Comparison of ENCODE assay signal across 9 cellular contexts in genomic region chr6:32436995-32437836, GRCh38. TPM values are rescaled to one million over a fixed set of nuclear protein-coding genes. Genes with fewer than 3 reads are reported as not detected.
A peak's percentile ranks its signal among the peaks of the same experiment; 100 is the strongest.
DNase-seq lines count a peak whose midpoint lies in the region; ATAC-seq and TF ChIP-seq lines count a peak whose summit lies in the region.
"Had no signal": no experiment of that assay in that cellular context is flagged by ENCODE, and none has a peak within 500 bp of the region (broad histone marks: within the 10 kb centered on the region; RNA-seq: fewer than 3 reads in every experiment).

No MANE protein-coding gene starts in this region.

- intact Hi-C loops in transverse colon (cut with DNase I; ENCODE audit: low total_unique reads), result no loop called here

- H3K4me2 ChIP-seq in Karpas-422 (ENCODE audit: low read depth, low read length, poor library complexity, severe bottlenecking) (peak overlapping the region; percentile 61), hepatocyte (no peak overlapping the region)

- peak overlapping the region; percentile 57 for H3K9ac ChIP-seq in Karpas-422 (ENCODE audit: low read length)

- H3K36me3 ChIP-seq in Karpas-422 (ENCODE audit: insufficient read depth, low read length) (peaks cover 18% of the 10 kb centered on the region), transverse colon (no peaks in the 10 kb centered on the region), hepatocyte (replicated peaks; ENCODE audit: insufficient read depth, low read depth) (no peaks in the 10 kb centered on the region)

- no peak for TF ChIP-seq CTCF in fibroblast of pulmonary artery (IDR thresholded peaks at IDR 0.05; ENCODE audit: low read length, missing control alignments)
- TF ChIP-seq CTCF in transverse colon (IDR thresholded peaks at IDR 0.05), result no peak
- TF ChIP-seq CTCF in hepatocyte (IDR thresholded peaks at IDR 0.05; ENCODE audit: poor library complexity), result no peak

- DNase-seq in ELR (ENCODE audit: low read depth) (peak; percentile 10), Karpas-422 (peak; percentile 96), fibroblast of pulmonary artery (ENCODE audit: low read depth) (peak; percentile 31), transverse colon (no peak), hepatocyte (ENCODE audit: low spot score) (no peak), kidney tubule cell (ENCODE audit: low spot score) (no peak)
- DNase-seq in stimulated activated CD4-positive, alpha-beta T cell treated with anti-CD3 and anti-CD28 coated beads, Interleukin-4, amount 100 ng/mL, for 24 hours, result no peak
- DNase-seq: activated naive CD8-positive, alpha-beta T cell treated with anti-CD3 and anti-CD28 coated beads, Interleukin-2, amount 10 ng/mL, durations not matched to agents 7 days and 5 days had no signal

- no peak for TF ChIP-seq POLR2A in transverse colon (IDR thresholded peaks at IDR 0.05)

- in situ Hi-C loops in transverse colon (cut with MboI; ENCODE audit: low pct_ligation_motif_present in 1 of 4, low pct_unique_long_range_greater_than_20kb in 1 of 4, low sequenced_read_pairs in 3 of 4), result no loop called here

- H3K79me2 ChIP-seq in Karpas-422 (ENCODE audit: low read length) (peaks cover 15% of the 10 kb centered on the region), hepatocyte (no peaks in the 10 kb centered on the region)

- peaks cover 49% of the 10 kb centered on the region for H3K4me1 ChIP-seq in Karpas-422 (ENCODE audit: low read length)
- no peaks in the 10 kb centered on the region for H3K4me1 ChIP-seq in transverse colon
- H3K4me1 ChIP-seq in hepatocyte (ENCODE audit: insufficient read depth), result no peaks in the 10 kb centered on the region

- WGBS in transverse colon (ENCODE audit: low coverage in 1 of 2), 2 donors, result 60 to 66% methylated on average over 2 of the region's 2 CpGs
- WGBS in hepatocyte (ENCODE audit: low lambda C conversion rate, missing lambda C conversion rate), result 89% methylated on average over 2 of the region's 2 CpGs

- H3K27me3 ChIP-seq in Karpas-422 (ENCODE audit: low read length) (no peaks in the 10 kb centered on the region), transverse colon (peaks cover 5% of the 10 kb centered on the region), hepatocyte (no peaks in the 10 kb centered on the region)

- H2AFZ ChIP-seq in Karpas-422 (ENCODE audit: low read length) (peak overlapping the region; percentile 76), hepatocyte (no peak overlapping the region)

- peak overlapping the region; percentile 12; the same call in 1 of the 2 replicates for H3K4me3 ChIP-seq in Karpas-422 (ENCODE audit: low read length)
- H3K4me3 ChIP-seq in fibroblast of pulmonary artery (replicated peaks; ENCODE audit: low read depth, low read length), result no peak overlapping the region
- H3K4me3 ChIP-seq in transverse colon, result no peak overlapping the region
- H3K4me3 ChIP-seq in hepatocyte, result no peak overlapping the region

- no peak for TF ChIP-seq EP300 in transverse colon (IDR thresholded peaks at IDR 0.05; ENCODE audit: low read depth)

- H3K9me3 ChIP-seq in Karpas-422 (ENCODE audit: low read length), result no peaks in the 10 kb centered on the region
- H3K9me3 ChIP-seq in transverse colon, result no peaks in the 10 kb centered on the region
- no peaks in the 10 kb centered on the region for H3K9me3 ChIP-seq in hepatocyte (ENCODE audit: low read depth)

- H3K27ac ChIP-seq in Karpas-422 (ENCODE audit: low read length) (peak overlapping the region; percentile 84), transverse colon (peak overlapping the region; percentile 6 to 68 (median 38)), hepatocyte (no peak overlapping the region)

- H3K9me2 ChIP-seq in Karpas-422 (replicated peaks; ENCODE audit: insufficient read depth, low read length), result no peaks in the 10 kb centered on the region
- H3K9me2 ChIP-seq in hepatocyte (replicated peaks; ENCODE audit: insufficient read depth), result no peaks in the 10 kb centered on the region

- peak; percentile 79 for ATAC-seq in GM21529 (IDR thresholded peaks at IDR 0.05; ENCODE audit: unreplicated experiment)

- H4K20me1 ChIP-seq in Karpas-422 (ENCODE audit: insufficient read depth, low read depth, low read length), result peaks cover 12% of the 10 kb centered on the region
- no peaks in the 10 kb centered on the region for H4K20me1 ChIP-seq in hepatocyte (ENCODE audit: insufficient read depth, poor library complexity, severe bottlenecking)

RNA-seq across cellular contexts. Expression of gene HLA-DRA, which starts 2.5 kb away (rescaled TPM):
- 1,241 and 1,934 TPM in 2 replicates for total RNA-seq in Karpas-422 (2014; rRNA removed; shearing (Covaris generic); ENCODE audit: low replicate concordance)
- 100 to 1,000 TPM in 2 of 4 donors, 10 to 100 TPM in 2; 37.0 to 202 (median 132) TPM for total RNA-seq in transverse colon
- 1.3 and 3.7 TPM in 2 replicates for total RNA-seq in hepatocyte
- polyA plus RNA-seq in hepatocyte, result 0.64 and 0.75 TPM in 2 replicates

RNA-seq across cellular contexts. Expression of gene BTNL2, which starts 30.2 kb away (rescaled TPM):
- not detected in 2 replicates for total RNA-seq in Karpas-422 (2014; rRNA removed; shearing (Covaris generic); ENCODE audit: low replicate concordance)
- total RNA-seq in transverse colon (not detected), hepatocyte (not detected in 2 replicates)
- polyA plus RNA-seq in hepatocyte, result 0.62 TPM in 1 of 2 replicates, not detected in the other
- total RNA-seq: activated naive CD8-positive, alpha-beta T cell treated with anti-CD3 and anti-CD28 coated beads, Interleukin-2, amount 10 ng/mL, durations not matched to agents 7 days and 5 days had no signal

Comparison
In these comparisons a context has a peak if more than half of its experiments do, and no peak if none do; other contexts are left out.
1. DNase-seq: peak in ELR (single experiment), Karpas-422 (single experiment) and fibroblast of pulmonary artery (single experiment); none in transverse colon (single experiment), stimulated activated CD4-positive, alpha-beta T cell treated with anti-CD3 and anti-CD28 coated beads, Interleukin-4, amount 100 ng/mL, for 24 hours (single experiment), hepatocyte (single experiment) and kidney tubule cell (single experiment).